15 cellular contexts compared by ENCODE assay signal in the genomic region with DNA sequence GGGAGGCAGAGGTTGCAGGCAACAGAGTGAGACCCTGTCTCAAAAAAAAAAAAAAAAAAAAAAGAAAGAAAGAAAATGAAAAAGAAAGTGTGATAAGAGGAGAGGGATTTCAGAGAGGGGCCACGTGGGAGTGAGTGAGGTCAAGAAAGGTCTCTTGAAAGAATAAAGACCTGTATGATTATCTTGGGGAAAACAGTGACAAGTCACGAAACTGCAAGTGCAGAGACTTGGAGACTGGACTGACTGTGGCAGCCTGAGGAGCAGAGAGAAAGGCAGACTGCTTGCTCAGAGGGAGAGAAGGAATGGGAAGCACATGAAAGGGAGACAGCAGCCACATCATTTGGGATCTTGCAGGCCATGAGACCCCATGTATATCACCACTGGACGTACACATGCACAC.
"Had no signal": no experiment of that assay in that cellular context is flagged by ENCODE, and none has a peak within 500 bp of the region (broad histone marks: within the 10 kb centered on the region; RNA-seq: fewer than 3 reads in every experiment).

No MANE protein-coding gene starts in this region.

- H3K36me3 Mint-ChIP-seq: mesothelial cell of epicardium; stimulated activated effector memory CD8-positive, alpha-beta T cell treated with anti-CD3 and anti-CD28 coated beads, Interleukin-12 subunit alpha, Interleukin-12 subunit beta, amount 100 ng/mL, for 72 hours had no signal

- H3K27me3 Mint-ChIP-seq: activated B cell treated with CpG ODN at 0.5 μM for 24 hours; activated CD4-positive, alpha-beta T cell treated with anti-CD3 and anti-CD28 coated beads, Interleukin-2, amount 10 ng/mL, durations not matched to agents 7 days and 5 days; naive thymus-derived CD8-positive, alpha-beta T cell; progenitor cell of endocrine pancreas had no signal

- H3K27ac Mint-ChIP-seq: activated B cell treated with CpG ODN at 0.5 μM for 24 hours; activated CD4-positive, alpha-beta T cell treated with anti-CD3 and anti-CD28 coated beads, Interleukin-2, amount 10 ng/mL, durations not matched to agents 7 days and 5 days; mesothelial cell of epicardium; naive thymus-derived CD8-positive, alpha-beta T cell; progenitor cell of endocrine pancreas; stimulated activated effector memory CD8-positive, alpha-beta T cell treated with anti-CD3 and anti-CD28 coated beads, Interleukin-12 subunit alpha, Interleukin-12 subunit beta, amount 100 ng/mL, for 72 hours had no signal

- H3K9me3 Mint-ChIP-seq: stimulated activated effector memory CD8-positive, alpha-beta T cell treated with anti-CD3 and anti-CD28 coated beads, Interleukin-12 subunit alpha, Interleukin-12 subunit beta, amount 100 ng/mL, for 72 hours had no signal

- H3K4me1 Mint-ChIP-seq: activated B cell treated with CpG ODN at 0.5 μM for 24 hours, mesothelial cell of epicardium had no signal

- DNase-seq: activated B cell treated with CpG ODN at 0.5 μM for 24 hours; activated CD4-positive, alpha-beta T cell treated with anti-CD3 and anti-CD28 coated beads, Interleukin-2, amount 10 ng/mL, durations not matched to agents 7 days and 5 days; cortex of kidney; heart left ventricle; left ventricle myocardium superior; mammary epithelial cell; naive thymus-derived CD8-positive, alpha-beta T cell; retina; sigmoid colon; T-helper 1 cell; testis; trophoblast cell had no signal

- H3K4me3 Mint-ChIP-seq: activated B cell treated with CpG ODN at 0.5 μM for 24 hours; activated CD4-positive, alpha-beta T cell treated with anti-CD3 and anti-CD28 coated beads, Interleukin-2, amount 10 ng/mL, durations not matched to agents 7 days and 5 days; mesothelial cell of epicardium; naive thymus-derived CD8-positive, alpha-beta T cell; stimulated activated effector memory CD8-positive, alpha-beta T cell treated with anti-CD3 and anti-CD28 coated beads, Interleukin-12 subunit alpha, Interleukin-12 subunit beta, amount 100 ng/mL, for 72 hours had no signal
